Comparison of ENCODE assay signal across 9 cellular contexts in the genomic region with DNA sequence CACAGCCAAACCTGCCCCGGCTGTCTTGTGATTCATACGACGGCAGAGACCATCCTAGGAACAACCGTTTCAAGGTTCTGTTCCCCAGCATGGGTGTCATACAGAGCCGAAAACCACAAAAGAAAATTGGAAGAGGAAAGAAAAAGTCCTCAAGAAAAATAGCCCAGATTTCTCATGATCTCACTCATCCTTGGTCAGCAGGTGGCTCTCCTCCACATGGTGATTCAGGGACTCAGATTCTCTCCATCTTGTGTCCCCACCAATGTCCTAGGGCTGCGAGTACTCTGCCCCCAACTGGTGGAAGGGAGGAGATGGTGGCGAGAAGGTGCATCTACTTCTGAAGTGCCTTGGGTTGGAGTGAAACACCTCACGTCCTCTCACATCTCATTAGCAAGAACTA. TPM values are rescaled to one million over a fixed set of nuclear protein-coding genes. Genes with fewer than 3 reads are reported as not detected.
DNase-seq lines count a peak whose midpoint lies in the region; ATAC-seq and TF ChIP-seq lines count a peak whose summit lies in the region.
"Had no signal": no experiment of that assay in that cellular context is flagged by ENCODE, and none has a peak within 500 bp of the region (broad histone marks: within the 10 kb centered on the region; RNA-seq: fewer than 3 reads in every experiment).

No MANE protein-coding gene starts in this region.

- CTCF ChIA-PET in Panc1 (lab: Charles Lee): interaction anchor here (0.8 kb wide), 1 partner anchor 144 kb away, joined by 4 read pairs; no protein-coding TSS in a partner anchor

- TF ChIP-seq CTCF in Panc1 (IDR thresholded peaks at IDR 0.05): peak; percentile 66
- TF ChIP-seq CTCF in vagina (IDR thresholded peaks at IDR 0.05): no peak

- intact Hi-C loops in Panc1 (cut with micrococcal nuclease; ENCODE audit: unreplicated experiment) (no loop called here), vagina (cut with DNase I) (no loop called here)

- TF ChIP-seq POLR2A in vagina (IDR thresholded peaks at IDR 0.05): no peak

- H3K36me3 ChIP-seq in Panc1 (ENCODE audit: control insufficient read depth, insufficient read depth, low read length): no peaks in the 10 kb centered on the region
- H3K36me3 ChIP-seq in vagina: no peaks in the 10 kb centered on the region

- POLR2A ChIA-PET in Panc1 (lab: Charles Lee): no interaction called here

- ATAC-seq in GM21576 (IDR thresholded peaks at IDR 0.05; ENCODE audit: unreplicated experiment) (peak; percentile 56), Panc1 (peak; percentile 80; the same call in 1 of the 2 replicates), GM21619 (IDR thresholded peaks at IDR 0.05; ENCODE audit: unreplicated experiment) (no peak)

- H3K9me3 ChIP-seq in Panc1 (ENCODE audit: control insufficient read depth, insufficient read depth, low read depth, low read length): no peaks in the 10 kb centered on the region
- H3K9me3 ChIP-seq in vagina: no peaks in the 10 kb centered on the region

- H3K4me3 ChIP-seq in Panc1 (ENCODE audit: low read depth in 2 of 2, low read length in 2 of 2) (no peak overlapping the region), vagina (no peak overlapping the region)
- H3K4me3 ChIP-seq: coronary artery had no signal

- H3K4me1 ChIP-seq in Panc1 (ENCODE audit: control insufficient read depth, insufficient read depth, low read length): no peaks in the 10 kb centered on the region
- no peaks in the 10 kb centered on the region for H3K4me1 ChIP-seq in vagina

- DNase-seq in DMS114 treated with DMSO at 0.1 percent for 48 hours (lab: John Stamatoyannopoulos, UW; ENCODE audit: unreplicated experiment) (peak; percentile 7), Panc1 (ENCODE audit: low read depth, low spot score) (no peak), iPS DF 19.7 (ENCODE audit: low read depth, low spot score) (peak; percentile 88), AG08395 (ENCODE audit: low spot score) (no peak), vagina (ENCODE audit: extremely low spot score in 2 of 2) (no peak)
- no peak for DNase-seq in stimulated activated CD4-positive, alpha-beta T cell treated with anti-CD3 and anti-CD28 coated beads, Interleukin-2, amount 100 ng/mL, for 24 hours

- no TSS peak for BruUV-seq in Panc1 (replicated peaks; lab: Mats Ljungman, UMichigan)

- in situ Hi-C loops in Panc1 (cut with HindIII; ENCODE audit: low pct_unique_long_range_greater_than_20kb, low sequenced_read_pairs): no loop called here

- H3K27me3 ChIP-seq in Panc1 (ENCODE audit: control insufficient read depth, insufficient read depth, low read length) (peaks cover 19% of the 10 kb centered on the region), vagina (no peaks in the 10 kb centered on the region)

- H3K27ac ChIP-seq in Panc1 (ENCODE audit: low read length): no peak overlapping the region
- H3K27ac ChIP-seq in vagina: no peak overlapping the region

RNA-seq across cellular contexts. Expression of a gene that starts 25.6 kb away (rescaled TPM):
- total RNA-seq in Panc1 (2021; ENCODE audit: unreplicated experiment) (0.10 TPM), vagina (42.7 TPM)
- polyA plus RNA-seq in Panc1 (2012; ENCODE audit: insufficient read length): 0.13 TPM

Comparison
In these comparisons a context has a peak if more than half of its experiments do, and no peak if none do; other contexts are left out.
1. DNase-seq: peak in DMS114 treated with DMSO at 0.1 percent for 48 hours (single experiment) and iPS DF 19.7 (single experiment); none in Panc1 (single experiment), stimulated activated CD4-positive, alpha-beta T cell treated with anti-CD3 and anti-CD28 coated beads, Interleukin-2, amount 100 ng/mL, for 24 hours (0 of 2), AG08395 (single experiment) and vagina (0 of 2).
2. RNA of a gene that starts 25.6 kb away (total RNA-seq): 42.7 TPM in vagina (single experiment); 0.10 TPM in Panc1 (single experiment); every median in the first group is over 10 times any median in the second.